Comparison of ENCODE assay signal across 8 cellular contexts in genomic region chr17:40063034-40063765, GRCh38. TPM values are rescaled to one million over a fixed set of nuclear protein-coding genes. Genes with fewer than 3 reads are reported as not detected.
A peak's percentile ranks its signal among the peaks of the same experiment; 100 is the strongest.
DNase-seq lines count a peak whose midpoint lies in the region; ATAC-seq and TF ChIP-seq lines count a peak whose summit lies in the region.

No MANE protein-coding gene starts in this region.

- TF ChIP-seq CTCF in Caco-2 (IDR thresholded peaks at IDR 0.05; ENCODE audit: insufficient read depth in 1 of 2, low read depth in 1 of 2, low read length in 1 of 2, severe bottlenecking in 1 of 2, unreplicated experiment in 1 of 2) (no peak), NB4 (IDR thresholded peaks at IDR 0.05; ENCODE audit: low read depth, low read length) (no peak), prostate gland (IDR thresholded peaks at IDR 0.05) (no peak)

- no peaks in the 10 kb centered on the region for H3K9me3 ChIP-seq in Caco-2
- H3K9me3 ChIP-seq in prostate gland, result no peaks in the 10 kb centered on the region

- H3K36me3 Mint-ChIP-seq in Caco-2 (ENCODE audit: insufficient read depth, unreplicated experiment), result peaks cover 8% of the 10 kb centered on the region
- H3K36me3 Mint-ChIP-seq in activated naive CD4-positive, alpha-beta T cell treated with anti-CD3 and anti-CD28 coated beads, Interleukin-2, amount 50 U/mL, for 72 hours, result no peaks in the 10 kb centered on the region

- H3K4me1 ChIP-seq in Caco-2 (peaks cover 31% of the 10 kb centered on the region), prostate gland (replicated peaks) (no peaks in the 10 kb centered on the region)

- peak overlapping the region; percentile 93 for H3K27ac ChIP-seq in prostate gland

- TF ChIP-seq POLR2A in NB4 (IDR thresholded peaks at IDR 0.05; ENCODE audit: extremely low read depth, insufficient read length) (peak; percentile 8), prostate gland (IDR thresholded peaks at IDR 0.05) (peak; percentile 40)

- CTCF ChIA-PET in Caco-2 (lab: Charles Lee), result interaction anchor here (0.6 to 5.6 kb wide), 12 partner anchors 8 to 355 kb away, joined by 3 to 66 read pairs (median 6); partner anchors contain the start of genes MED24 and TOP2A

- peaks cover 35% of the 10 kb centered on the region for H3K4me1 Mint-ChIP-seq in Caco-2 (ENCODE audit: low read depth, unreplicated experiment)

- no peaks in the 10 kb centered on the region for H3K27me3 Mint-ChIP-seq in Caco-2 (ENCODE audit: insufficient read depth, unreplicated experiment)

- intact Hi-C loops in Caco-2 (cut with micrococcal nuclease; ENCODE audit: unreplicated experiment) (loop anchor here (1.0 kb wide), 3 partner anchors 12 to 48 kb away; no protein-coding TSS in a partner anchor), left cardiac atrium (cut with DNase I) (loop anchor here in 1 of 2 donors (2.0 kb wide), 1 partner anchor 50 kb away; no protein-coding TSS in a partner anchor), prostate gland (cut with DNase I) (loop anchor here (1.0 to 5.0 kb wide), 4 partner anchors 12 to 104 kb away; no protein-coding TSS in a partner anchor)

- peak; percentile 30 for ATAC-seq in GM21786 (IDR thresholded peaks at IDR 0.05; ENCODE audit: unreplicated experiment)
- peak; percentile 50 to 60 for ATAC-seq in activated naive CD4-positive, alpha-beta T cell treated with anti-CD3 and anti-CD28 coated beads, Interleukin-2, amount 50 U/mL, for 72 hours
- peak; percentile 63 to 65 for ATAC-seq in left cardiac atrium

- H3K4me3 ChIP-seq in Caco-2 (ENCODE audit: low read depth, low read length) (peak overlapping the region; percentile 99), NB4 (ENCODE audit: low read depth, low read length) (peak overlapping the region; percentile 85), prostate gland (peak overlapping the region; percentile 99)

- POLR2A ChIA-PET in Caco-2 (lab: Charles Lee), result interaction anchor here (0.5 to 1.3 kb wide), 3 partner anchors 9 to 129 kb away, joined by 3 to 5 read pairs (median 5); partner anchors contain the start of genes MED24 and NR1D1

- DNase-seq in Caco-2 (peak in 1 of 2 experiments; percentile 76), NB4 (ENCODE audit: low read depth) (peak; percentile 96), left cardiac atrium (peak; percentile 57), prostate gland (ENCODE audit: low spot score) (no peak), mesenteric fat pad (ENCODE audit: low spot score) (no peak), HCEC 1CT (no peak)
- no peak for DNase-seq in activated naive CD4-positive, alpha-beta T cell treated with anti-CD3 and anti-CD28 coated beads, Interleukin-2, amount 50 U/mL, for 72 hours (ENCODE audit: low spot score in 2 of 2)

- H3K27me3 ChIP-seq in Caco-2 (replicated peaks; ENCODE audit: control insufficient read depth, insufficient read depth, low read length) (no peaks in the 10 kb centered on the region), prostate gland (replicated peaks; ENCODE audit: insufficient read depth) (no peaks in the 10 kb centered on the region)

- H3K27ac Mint-ChIP-seq in Caco-2 (ENCODE audit: unreplicated experiment), result peak overlapping the region; percentile 23
- H3K27ac Mint-ChIP-seq in activated naive CD4-positive, alpha-beta T cell treated with anti-CD3 and anti-CD28 coated beads, Interleukin-2, amount 50 U/mL, for 72 hours, result peak overlapping the region in 1 of 2 donors; percentile 40

- peak overlapping the region; percentile 78 for H3K4me3 Mint-ChIP-seq in Caco-2 (ENCODE audit: unreplicated experiment)

- under 1% methylated on average over 11 of the region's 59 CpGs for WGBS in prostate gland

- no TSS peak for BruUV-seq in Caco-2 (replicated peaks; lab: Mats Ljungman, UMichigan)

- no peaks in the 10 kb centered on the region for H3K9me3 Mint-ChIP-seq in Caco-2 (ENCODE audit: unreplicated experiment)
- peaks cover 0 to 4% of the 10 kb centered on the region in 2 donors for H3K9me3 Mint-ChIP-seq in activated naive CD4-positive, alpha-beta T cell treated with anti-CD3 and anti-CD28 coated beads, Interleukin-2, amount 50 U/mL, for 72 hours

- H3K36me3 ChIP-seq in Caco-2 (ENCODE audit: control insufficient read depth, insufficient read depth, low read length) (no peaks in the 10 kb centered on the region), prostate gland (no peaks in the 10 kb centered on the region)

RNA-seq across cellular contexts. Expression of gene THRA, which starts 0.4 kb away (rescaled TPM):
- 27.3 and 29.3 TPM in 2 replicates for total RNA-seq in Caco-2 (2022)
- 10 to 100 TPM; 14.5 to 19.3 TPM for total RNA-seq in activated naive CD4-positive, alpha-beta T cell treated with anti-CD3 and anti-CD28 coated beads, Interleukin-2, amount 50 U/mL, for 72 hours
- total RNA-seq in left cardiac atrium, result 10 to 100 TPM; 54.4 to 77.9 TPM
- total RNA-seq in prostate gland, result 10 to 100 TPM; 35.2 to 79.8 TPM
- 74.7 TPM for total RNA-seq in mesenteric fat pad

RNA-seq across cellular contexts. Expression of gene MED24, which starts 9.0 kb away (rescaled TPM):
- total RNA-seq in Caco-2 (2022) (119 and 122 TPM in 2 replicates), left cardiac atrium (10 to 100 TPM; 44.0 to 56.4 TPM), prostate gland (100 to 1,000 TPM in 1 of 2 donors, 10 to 100 TPM in 1; 55.2 to 167 TPM), mesenteric fat pad (72.2 TPM)
- 100 to 1,000 TPM; 106 to 133 TPM for total RNA-seq in activated naive CD4-positive, alpha-beta T cell treated with anti-CD3 and anti-CD28 coated beads, Interleukin-2, amount 50 U/mL, for 72 hours

RNA-seq across cellular contexts. Expression of gene NR1D1, which starts 37.2 kb away (rescaled TPM):
- 8.9 and 11.3 TPM in 2 replicates for total RNA-seq in Caco-2 (2022)
- total RNA-seq in activated naive CD4-positive, alpha-beta T cell treated with anti-CD3 and anti-CD28 coated beads, Interleukin-2, amount 50 U/mL, for 72 hours, result 10 to 100 TPM in 1 of 2 donors, 1 to 10 TPM in 1; 4.8 to 26.7 TPM
- total RNA-seq in left cardiac atrium, result 10 to 100 TPM; 17.1 to 19.5 TPM
- 10 to 100 TPM; 10.7 to 35.2 TPM for total RNA-seq in prostate gland
- total RNA-seq in mesenteric fat pad, result 15.5 TPM

RNA-seq across cellular contexts. Expression of gene CSF3, which starts 48.0 kb away (rescaled TPM):
- total RNA-seq in Caco-2 (2022), result not detected in 2 replicates
- not detected for total RNA-seq in activated naive CD4-positive, alpha-beta T cell treated with anti-CD3 and anti-CD28 coated beads, Interleukin-2, amount 50 U/mL, for 72 hours
- 1 to 10 TPM in 1 of 2 donors, not detected in 1; 1.2 TPM for total RNA-seq in left cardiac atrium
- total RNA-seq in prostate gland, result 1 to 10 TPM in 1 of 2 donors, under 1 TPM in 1; 0.41 to 2.2 TPM
- 35.9 TPM for total RNA-seq in mesenteric fat pad

RNA-seq across cellular contexts. Expression of gene MSL1, which starts 58.6 kb away (rescaled TPM):
- 82.6 and 86.9 TPM in 2 replicates for total RNA-seq in Caco-2 (2022)
- total RNA-seq in activated naive CD4-positive, alpha-beta T cell treated with anti-CD3 and anti-CD28 coated beads, Interleukin-2, amount 50 U/mL, for 72 hours, result 100 to 1,000 TPM in 1 of 2 donors, 10 to 100 TPM in 1; 83.4 to 140 TPM
- total RNA-seq in left cardiac atrium, result 10 to 100 TPM; 54.0 to 57.8 TPM
- total RNA-seq in prostate gland, result 100 to 1,000 TPM in 1 of 2 donors, 10 to 100 TPM in 1; 77.0 to 112 TPM
- total RNA-seq in mesenteric fat pad, result 77.0 TPM

Comparison
In these comparisons a context has a peak if more than half of its experiments do, and no peak if none do; other contexts are left out.
1. DNase-seq: peak in NB4 (single experiment) and left cardiac atrium (single experiment); none in activated naive CD4-positive, alpha-beta T cell treated with anti-CD3 and anti-CD28 coated beads, Interleukin-2, amount 50 U/mL, for 72 hours (0 of 2), prostate gland (single experiment), mesenteric fat pad (single experiment) and HCEC 1CT (single experiment).
2. Peak in every context shown above with its lines, with median percentiles within 50 percentile points of each other: H3K4me3 ChIP-seq and ATAC-seq.